In genomic region chr2:175166216-175166824, GRCh38 we compare ENCODE assay signal across 9 cellular contexts. TPM values are rescaled to one million over a fixed set of nuclear protein-coding genes. Genes with fewer than 3 reads are reported as not detected.
DNase-seq lines count a peak whose midpoint lies in the region; ATAC-seq, FAIRE-seq and TF ChIP-seq lines count a peak whose summit lies in the region.
"Had no signal": no experiment of that assay in that cellular context is flagged by ENCODE, and none has a peak within 500 bp of the region (broad histone marks: within the 10 kb centered on the region; RNA-seq: fewer than 3 reads in every experiment).

No MANE protein-coding gene starts in this region.

- H3K9ac ChIP-seq in keratinocyte (ENCODE audit: control insufficient read depth, extremely low read depth, insufficient read depth, low read length): peak overlapping the region; percentile 100

- no peak overlapping the region for H3K27ac Mint-ChIP-seq in activated CD8-positive, alpha-beta T cell treated with anti-CD3 and anti-CD28 coated beads, Interleukin-2, amount 10 ng/mL, durations not matched to agents 7 days and 5 days

- H3K9me3 Mint-ChIP-seq in activated CD8-positive, alpha-beta T cell treated with anti-CD3 and anti-CD28 coated beads, Interleukin-2, amount 10 ng/mL, durations not matched to agents 7 days and 5 days (ENCODE audit: insufficient read depth): no peaks in the 10 kb centered on the region

- WGBS in heart right ventricle, 2 donors: 40 to 46% methylated on average over 9 of the region's 9 CpGs
- WGBS in transverse colon (ENCODE audit: low coverage in 1 of 2), 2 donors: 60 to 61% methylated on average over 9 of the region's 9 CpGs

- H3K36me3 ChIP-seq in heart right ventricle: no peaks in the 10 kb centered on the region
- H3K36me3 ChIP-seq in keratinocyte (ENCODE audit: control insufficient read depth in 2 of 2, extremely low read depth in 1 of 2, insufficient read depth in 2 of 2, low read length in 2 of 2): no peaks in the 10 kb centered on the region
- no peaks in the 10 kb centered on the region for H3K36me3 ChIP-seq in transverse colon
- H3K36me3 ChIP-seq: Peyer's patch had no signal

- TF ChIP-seq EP300 in transverse colon (IDR thresholded peaks at IDR 0.05; ENCODE audit: low read depth): no peak

- dilution Hi-C loops in keratinocyte (cut with MboI; ENCODE audit: extremely low pct_ligation_motif_present, low sequenced_read_pairs): no loop called here

- POLR2A ChIA-PET in activated CD8-positive, alpha-beta T cell treated with anti-CD3 and anti-CD28 coated beads, Interleukin-2, amount 10 ng/mL, durations not matched to agents 7 days and 5 days (lab: Charles Lee): interaction anchor here (1.4 kb wide), 1 partner anchor 11 kb away, joined by 3 read pairs; no protein-coding TSS in a partner anchor

- H3K4me3 ChIP-seq in heart right ventricle (peak overlapping the region; percentile 67 to 98 (median 88)), keratinocyte (ENCODE audit: control insufficient read depth in 2 of 3, extremely low read depth in 1 of 3, insufficient read depth in 2 of 3, low read depth in 1 of 3, low read length in 3 of 3) (peak overlapping the region; percentile 98 to 100 (median 99)), transverse colon (peak overlapping the region in 2 of 4 donors; percentile 62 to 84)

- ATAC-seq in heart right ventricle (no peak), left cardiac atrium (no peak), omental fat pad (ENCODE audit: low FRiP score) (no peak)
- ATAC-seq in activated CD8-positive, alpha-beta T cell treated with anti-CD3 and anti-CD28 coated beads, Interleukin-2, amount 10 ng/mL, durations not matched to agents 7 days and 5 days: no peak

- H3K36me3 Mint-ChIP-seq in activated CD8-positive, alpha-beta T cell treated with anti-CD3 and anti-CD28 coated beads, Interleukin-2, amount 10 ng/mL, durations not matched to agents 7 days and 5 days (ENCODE audit: low read depth): peaks cover 15% of the 10 kb centered on the region

- no peaks in the 10 kb centered on the region for H3K9me3 ChIP-seq in heart right ventricle
- H3K9me3 ChIP-seq in keratinocyte (ENCODE audit: control insufficient read depth, low read depth, low read length): no peaks in the 10 kb centered on the region
- no peaks in the 10 kb centered on the region for H3K9me3 ChIP-seq in transverse colon
- H3K9me3 ChIP-seq: Peyer's patch had no signal

- intact Hi-C loops in heart right ventricle (cut with DNase I): loop anchor here in 3 of 10 donors (5.0 to 10.0 kb wide), 3 partner anchors 34 to 162 kb away; partner anchors contain the start of gene CHN1 (in 1 of the 3)
- intact Hi-C loops in left cardiac atrium (cut with DNase I): no loop called here
- intact Hi-C loops in transverse colon (cut with DNase I; ENCODE audit: low total_unique reads): no loop called here

- peak overlapping the region; percentile 84 for H3K4me2 ChIP-seq in keratinocyte (ENCODE audit: control insufficient read depth, extremely low read depth, insufficient read depth, low read depth, low read length)

- in situ Hi-C loops in transverse colon (cut with MboI; ENCODE audit: low pct_ligation_motif_present in 1 of 4, low pct_unique_long_range_greater_than_20kb in 1 of 4, low sequenced_read_pairs in 3 of 4): no loop called here

- TF ChIP-seq CTCF in heart right ventricle (IDR thresholded peaks at IDR 0.05) (no peak), keratinocyte (optimal IDR thresholded peaks at IDR 0.05 in 1 of 3, IDR thresholded peaks at IDR 0.05 in 1 of 3, conservative IDR thresholded peaks at IDR 0.05 in 1 of 3; ENCODE audit: extremely low read depth in 1 of 3, insufficient read depth in 2 of 3, low read length in 3 of 3) (no peak), transverse colon (IDR thresholded peaks at IDR 0.05) (no peak), omental fat pad (IDR thresholded peaks at IDR 0.05) (no peak)

- no peaks in the 10 kb centered on the region for H3K27me3 ChIP-seq in heart right ventricle
- H3K27me3 ChIP-seq in keratinocyte (ENCODE audit: control insufficient read depth, extremely low read depth, insufficient read depth, low read length): no peaks in the 10 kb centered on the region
- H3K27me3 ChIP-seq in transverse colon: no peaks in the 10 kb centered on the region
- H3K27me3 ChIP-seq: Peyer's patch had no signal

- peaks cover 61% of the 10 kb centered on the region for H3K79me2 ChIP-seq in keratinocyte (ENCODE audit: control insufficient read depth, insufficient read depth, low read length)

- no peak for DNase-seq in heart right ventricle
- no peak for DNase-seq in left cardiac atrium
- DNase-seq in activated CD8-positive, alpha-beta T cell treated with anti-CD3 and anti-CD28 coated beads, Interleukin-2, amount 10 ng/mL, durations not matched to agents 7 days and 5 days: no peak
- no peak for DNase-seq in keratinocyte (ENCODE audit: low read depth, low spot score)
- DNase-seq in transverse colon: no peak
- no peak for DNase-seq in omental fat pad (ENCODE audit: low spot score)
- no peak for DNase-seq in DMS53 (lab: John Stamatoyannopoulos, UW)
- DNase-seq in epidermal melanocyte (ENCODE audit: insufficient read length, low spot score): no peak

- peaks cover 42% of the 10 kb centered on the region for H3K4me1 Mint-ChIP-seq in activated CD8-positive, alpha-beta T cell treated with anti-CD3 and anti-CD28 coated beads, Interleukin-2, amount 10 ng/mL, durations not matched to agents 7 days and 5 days (ENCODE audit: low read depth)

- no peak overlapping the region for H2AFZ ChIP-seq in keratinocyte (ENCODE audit: control insufficient read depth, low read length)

- H3K27ac ChIP-seq in heart right ventricle (peak overlapping the region in 5 of 10 donors; percentile 90 to 98 (median 97)), keratinocyte (ENCODE audit: control insufficient read depth, insufficient read depth, low read length) (peak overlapping the region; percentile 98), transverse colon (peak overlapping the region in 3 of 4 donors; percentile 90 to 93 (median 92))

- TF ChIP-seq POLR2A in transverse colon (IDR thresholded peaks at IDR 0.05): no peak

- CTCF ChIA-PET in activated CD8-positive, alpha-beta T cell treated with anti-CD3 and anti-CD28 coated beads, Interleukin-2, amount 10 ng/mL, durations not matched to agents 7 days and 5 days (lab: Charles Lee): interaction anchor here (1.1 to 1.5 kb wide), 3 partner anchors 10 to 15 kb away, joined by 3 to 8 read pairs (median 5); no protein-coding TSS in a partner anchor

- no peak for FAIRE-seq in keratinocyte (lab: Jason Lieb, UNC)

- H4K20me1 ChIP-seq in keratinocyte (ENCODE audit: control insufficient read depth, extremely low read depth, insufficient read depth, low read length): no peaks in the 10 kb centered on the region

- H3K4me1 ChIP-seq in heart right ventricle (peaks cover 0 to 38% (median 26%) of the 10 kb centered on the region in 9 donors), keratinocyte (ENCODE audit: control insufficient read depth, extremely low read depth, insufficient read depth, low read length) (no peaks in the 10 kb centered on the region), transverse colon (peaks cover 5 to 26% (median 8%) of the 10 kb centered on the region in 4 donors)

- no peaks in the 10 kb centered on the region for H3K27me3 Mint-ChIP-seq in activated CD8-positive, alpha-beta T cell treated with anti-CD3 and anti-CD28 coated beads, Interleukin-2, amount 10 ng/mL, durations not matched to agents 7 days and 5 days (ENCODE audit: low read depth)

- no peaks in the 10 kb centered on the region for H3K9me1 ChIP-seq in keratinocyte (ENCODE audit: control insufficient read depth, extremely low read depth, insufficient read depth, low read length)

- peak overlapping the region; percentile 95 for H3K4me3 Mint-ChIP-seq in activated CD8-positive, alpha-beta T cell treated with anti-CD3 and anti-CD28 coated beads, Interleukin-2, amount 10 ng/mL, durations not matched to agents 7 days and 5 days

RNA-seq across cellular contexts. Expression of gene ATF2, which starts 1.7 kb away (rescaled TPM):
- total RNA-seq in heart right ventricle (10 to 100 TPM; 23.3 to 39.8 (median 29.9) TPM), left cardiac atrium (10 to 100 TPM; 29.7 to 32.1 TPM), transverse colon (10 to 100 TPM; 20.2 to 52.9 (median 30.0) TPM), omental fat pad (10 to 100 TPM; 49.3 to 66.8 (median 54.7) TPM)
- polyA plus RNA-seq in heart right ventricle (10 to 100 TPM in 1 of 2 donors, 1 to 10 TPM in 1; 7.8 to 26.3 TPM), keratinocyte (31.6 to 42.7 TPM (median 39.9 TPM) in 3 replicates)
- 10 to 100 TPM; 58.5 to 59.9 TPM for total RNA-seq in activated CD8-positive, alpha-beta T cell treated with anti-CD3 and anti-CD28 coated beads, Interleukin-2, amount 10 ng/mL, durations not matched to agents 7 days and 5 days
- polyA plus RNA-seq in keratinocyte (2011; ENCODE audit: low read depth): 12.0 TPM
- polyA plus RNA-seq in keratinocyte (2011; cell fraction: cytosol; rRNA removed): 24.8 and 47.9 TPM in 2 replicates
- 30.5 and 31.3 TPM in 2 replicates for polyA plus RNA-seq in keratinocyte (2011; cell fraction: nucleus; rRNA removed)
- 8.9 and 14.7 TPM in 2 replicates for polyA plus RNA-seq in keratinocyte (2012; ENCODE audit: low replicate concordance)
- polyA minus RNA-seq in keratinocyte: 32.2 to 81.5 TPM (median 70.1 TPM) in 3 replicates
- 28.6 TPM for polyA minus RNA-seq in keratinocyte (2011; cell fraction: cytosol; rRNA and poly(A)+ RNA removed)
- 44.2 and 78.7 TPM in 2 replicates for polyA minus RNA-seq in keratinocyte (2011; cell fraction: nucleus; rRNA and poly(A)+ RNA removed)

RNA-seq across cellular contexts. Expression of gene ATP5MC3, which starts 15.2 kb away (rescaled TPM):
- total RNA-seq in heart right ventricle (1,000 to 10,000 TPM in 9 of 10 donors, 100 to 1,000 TPM in 1; 813 to 1,522 (median 1,119) TPM), left cardiac atrium (100 to 1,000 TPM; 774 to 962 TPM), transverse colon (100 to 1,000 TPM in 3 of 4 donors, 10 to 100 TPM in 1; 88.4 to 391 (median 181) TPM), omental fat pad (100 to 1,000 TPM; 111 to 259 (median 178) TPM)
- polyA plus RNA-seq in heart right ventricle (1,000 to 10,000 TPM in 1 of 2 donors, 100 to 1,000 TPM in 1; 357 to 1,442 TPM), keratinocyte (576 to 933 TPM (median 783 TPM) in 3 replicates)
- 100 to 1,000 TPM; 293 to 310 TPM for total RNA-seq in activated CD8-positive, alpha-beta T cell treated with anti-CD3 and anti-CD28 coated beads, Interleukin-2, amount 10 ng/mL, durations not matched to agents 7 days and 5 days
- 71.8 TPM for polyA plus RNA-seq in keratinocyte (2011; ENCODE audit: low read depth)
- 557 and 765 TPM in 2 replicates for polyA plus RNA-seq in keratinocyte (2011; cell fraction: cytosol; rRNA removed)
- 306 and 434 TPM in 2 replicates for polyA plus RNA-seq in keratinocyte (2011; cell fraction: nucleus; rRNA removed)
- 274 and 440 TPM in 2 replicates for polyA plus RNA-seq in keratinocyte (2012; ENCODE audit: low replicate concordance)
- 109 to 258 TPM (median 247 TPM) in 3 replicates for polyA minus RNA-seq in keratinocyte
- polyA minus RNA-seq in keratinocyte (2011; cell fraction: cytosol; rRNA and poly(A)+ RNA removed): 260 TPM
- 43.2 and 61.7 TPM in 2 replicates for polyA minus RNA-seq in keratinocyte (2011; cell fraction: nucleus; rRNA and poly(A)+ RNA removed)
